In the genomic region with DNA sequence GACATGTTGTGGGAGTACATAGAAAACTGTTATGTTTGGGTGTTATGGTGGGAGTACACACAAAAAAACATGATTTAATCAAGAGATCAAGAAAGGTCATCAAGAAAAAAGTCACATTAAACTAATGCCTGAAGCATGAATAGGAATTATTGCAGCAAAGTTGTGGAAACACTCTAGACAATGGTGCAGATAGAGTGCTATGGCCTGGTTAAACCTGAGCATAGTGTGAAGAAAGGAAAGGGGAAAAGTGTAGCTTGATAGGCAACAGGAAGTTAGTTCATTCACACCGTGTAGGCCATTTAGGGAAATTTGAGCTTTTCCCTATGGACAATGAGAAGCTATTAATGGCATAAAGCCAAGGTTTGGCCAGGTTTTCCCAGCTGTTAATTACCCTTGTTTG, we compare ENCODE assay signal across 17 cellular contexts.
"Had no signal": no experiment of that assay in that cellular context is flagged by ENCODE, and none has a peak within 500 bp of the region (broad histone marks: within the 10 kb centered on the region; RNA-seq: fewer than 3 reads in every experiment).

No MANE protein-coding gene starts in this region.

- H3K9me3 ChIP-seq: colonic mucosa had no signal

- H3K27me3 ChIP-seq: colonic mucosa, foreskin keratinocyte, right atrium auricular region had no signal

- DNase-seq: activated CD4-positive, alpha-beta T cell treated with anti-CD3 and anti-CD28 coated beads, Interleukin-2, amount 50 U/mL, for 1 hour; activated CD8-positive, alpha-beta memory T cell treated with anti-CD3 and anti-CD28 coated beads for 24 hours; activated naive CD8-positive, alpha-beta T cell treated with anti-CD3 and anti-CD28 coated beads for 36 hours; amygdala; central memory CD4-positive, alpha-beta T cell; colonic mucosa; effector CD4-positive, alpha-beta T cell; foreskin keratinocyte; glutamatergic neuron; nephron progenitor cell; occipital lobe; stimulated activated CD4-positive, alpha-beta T cell treated with anti-CD3 and anti-CD28 coated beads, Interleukin-15, amount 100 ng/mL, for 24 hours; stimulated activated CD4-positive, alpha-beta T cell treated with anti-CD3 and anti-CD28 coated beads, Interleukin-4, amount 100 ng/mL, for 24 hours; stimulated activated naive CD4-positive, alpha-beta T cell; trophoblast cell had no signal

- H3K4me1 ChIP-seq: colonic mucosa, right atrium auricular region had no signal

- H3K27ac ChIP-seq: colonic mucosa, foreskin keratinocyte, right atrium auricular region, skin epidermis had no signal

- H3K36me3 ChIP-seq: colonic mucosa, right atrium auricular region had no signal

- H3K4me3 ChIP-seq: colonic mucosa, right atrium auricular region, skin epidermis had no signal
